Comparison of ENCODE assay signal across 10 cellular contexts in genomic region chr10:123136806-123137642, GRCh38. TPM values are rescaled to one million over a fixed set of nuclear protein-coding genes. Genes with fewer than 3 reads are reported as not detected.
DNase-seq lines count a peak whose midpoint lies in the region; ATAC-seq, FAIRE-seq and TF ChIP-seq lines count a peak whose summit lies in the region.
"Had no signal": no experiment of that assay in that cellular context is flagged by ENCODE, and none has a peak within 500 bp of the region (broad histone marks: within the 10 kb centered on the region; RNA-seq: fewer than 3 reads in every experiment).

No MANE protein-coding gene starts in this region.

- CTCF ChIA-PET in CD8-positive, alpha-beta memory T cell (lab: Charles Lee): interaction anchor here (0.8 to 1.3 kb wide), 2 partner anchors 12 to 113 kb away, joined by 4 read pairs; no protein-coding TSS in a partner anchor
- CTCF ChIA-PET in Calu3 (lab: Charles Lee): no interaction called here

- H3K9me3 Mint-ChIP-seq in CD8-positive, alpha-beta memory T cell: no peaks in the 10 kb centered on the region
- peaks cover 27% of the 10 kb centered on the region for H3K9me3 Mint-ChIP-seq in astrocyte (ENCODE audit: unreplicated experiment)
- H3K9me3 Mint-ChIP-seq in natural killer cell: no peaks in the 10 kb centered on the region
- H3K9me3 Mint-ChIP-seq in Calu3 (ENCODE audit: low read depth, unreplicated experiment): no peaks in the 10 kb centered on the region

- BruUV-seq in Calu3 (replicated peaks; lab: Mats Ljungman, UMichigan): no TSS peak

- POLR2A ChIA-PET in CD8-positive, alpha-beta memory T cell (lab: Charles Lee): no interaction called here

- H3K27ac ChIP-seq in CD8-positive, alpha-beta memory T cell (ENCODE audit: low read depth, low read length): peak overlapping the region; percentile 72
- H3K27ac ChIP-seq in HUES6 (ENCODE audit: low read depth, low read length) (no peak overlapping the region), astrocyte (ENCODE audit: low read depth, low read length) (no peak overlapping the region)

- H3K79me2 ChIP-seq in astrocyte (ENCODE audit: insufficient read depth, low read length): no peaks in the 10 kb centered on the region

- peak overlapping the region; percentile 62 for H3K4me2 ChIP-seq in astrocyte (ENCODE audit: low read length)

- H3K36me3 ChIP-seq in CD8-positive, alpha-beta memory T cell (ENCODE audit: insufficient read depth, low read length): no peaks in the 10 kb centered on the region
- H3K36me3 ChIP-seq in HUES6 (ENCODE audit: control insufficient read depth, insufficient read depth, low read length) (no peaks in the 10 kb centered on the region), astrocyte (ENCODE audit: insufficient read depth, low read length) (no peaks in the 10 kb centered on the region)

- peak overlapping the region; percentile 32 for H3K4me3 ChIP-seq in CD8-positive, alpha-beta memory T cell (ENCODE audit: low read length)
- H3K4me3 ChIP-seq in HUES6 (ENCODE audit: low read depth, low read length) (peak overlapping the region; percentile 59), astrocyte (ENCODE audit: insufficient read depth, low read depth, low read length) (no peak overlapping the region)

- H4K20me1 ChIP-seq in astrocyte (ENCODE audit: insufficient read depth, low read length): peaks cover 31% of the 10 kb centered on the region

- peak overlapping the region; percentile 52 for H2AFZ ChIP-seq in astrocyte (ENCODE audit: low read depth, low read length)

- H3K27me3 ChIP-seq in CD8-positive, alpha-beta memory T cell (ENCODE audit: insufficient read depth, low read length, poor library complexity, severe bottlenecking): peaks cover 80% of the 10 kb centered on the region
- H3K27me3 ChIP-seq in HUES6 (ENCODE audit: control insufficient read depth, insufficient read depth, low read length) (peaks cover 100% of the 10 kb centered on the region), astrocyte (ENCODE audit: insufficient read depth, low read length) (peaks cover 92% of the 10 kb centered on the region)

- no peak for FAIRE-seq in astrocyte (lab: Jason Lieb, UNC)
- FAIRE-seq: colon had no signal

- H3K4me1 Mint-ChIP-seq in CD8-positive, alpha-beta memory T cell: peaks cover 49 to 70% (median 49%) of the 10 kb centered on the region in 3 donors
- H3K4me1 Mint-ChIP-seq in astrocyte (ENCODE audit: low read depth, unreplicated experiment): peaks cover 7% of the 10 kb centered on the region
- peaks cover 20 to 28% of the 10 kb centered on the region in 2 donors for H3K4me1 Mint-ChIP-seq in natural killer cell
- peaks cover 12% of the 10 kb centered on the region for H3K4me1 Mint-ChIP-seq in Calu3 (ENCODE audit: low read depth, unreplicated experiment)

- peaks cover 57% of the 10 kb centered on the region for H3K4me1 ChIP-seq in CD8-positive, alpha-beta memory T cell (ENCODE audit: insufficient read depth, low read length)
- H3K4me1 ChIP-seq in HUES6 (ENCODE audit: control insufficient read depth, insufficient read depth, low read length) (peaks cover 32% of the 10 kb centered on the region), astrocyte (ENCODE audit: insufficient read depth, low read length) (no peaks in the 10 kb centered on the region)

- TF ChIP-seq CTCF in astrocyte (IDR thresholded peaks at IDR 0.05; ENCODE audit: insufficient read depth, low read depth, low read length) (no peak), natural killer cell (IDR thresholded peaks at IDR 0.05) (no peak), Calu3 (IDR thresholded peaks at IDR 0.05; ENCODE audit: unreplicated experiment) (no peak)

- peak in 1 of 5 donors; percentile 53 for DNase-seq in CD8-positive, alpha-beta memory T cell
- DNase-seq in astrocyte (ENCODE audit: low read depth) (no peak), natural killer cell (no peak), Calu3 (no peak), COLO829 (ENCODE audit: low spot score) (no peak), occipital lobe (lab: John Stamatoyannopoulos, UW) (no peak)
- DNase-seq: stimulated activated CD4-positive, alpha-beta T cell treated with anti-CD3 and anti-CD28 coated beads, Interleukin-12 subunit alpha, Interleukin-12 subunit beta, amount 100 ng/mL, for 4 hours had no signal

- no peaks in the 10 kb centered on the region for H3K9me3 ChIP-seq in CD8-positive, alpha-beta memory T cell (ENCODE audit: low read length)
- H3K9me3 ChIP-seq in HUES6 (ENCODE audit: control insufficient read depth, insufficient read depth, low read depth, low read length) (no peaks in the 10 kb centered on the region), astrocyte (ENCODE audit: insufficient read depth, low read depth, low read length) (peaks cover 4% of the 10 kb centered on the region)

- peak overlapping the region; percentile 9 to 89 (median 87) for H3K4me3 Mint-ChIP-seq in CD8-positive, alpha-beta memory T cell
- no peak overlapping the region for H3K4me3 Mint-ChIP-seq in astrocyte (ENCODE audit: unreplicated experiment)
- H3K4me3 Mint-ChIP-seq in natural killer cell: peak overlapping the region; percentile 77
- no peak overlapping the region for H3K4me3 Mint-ChIP-seq in Calu3 (ENCODE audit: low read depth, unreplicated experiment)

- H3K27me3 Mint-ChIP-seq in CD8-positive, alpha-beta memory T cell: peaks cover 74 to 82% of the 10 kb centered on the region in 2 donors
- H3K27me3 Mint-ChIP-seq in astrocyte (ENCODE audit: low read depth, unreplicated experiment) (peaks cover 78% of the 10 kb centered on the region), natural killer cell (ENCODE audit: low read depth in 2 of 2) (peaks cover 64 to 75% of the 10 kb centered on the region in 2 donors), Calu3 (ENCODE audit: unreplicated experiment) (peaks cover 18% of the 10 kb centered on the region)

- no peaks in the 10 kb centered on the region for H3K36me3 Mint-ChIP-seq in CD8-positive, alpha-beta memory T cell
- H3K36me3 Mint-ChIP-seq in astrocyte (ENCODE audit: low read depth, unreplicated experiment): peaks cover 6% of the 10 kb centered on the region
- H3K36me3 Mint-ChIP-seq in natural killer cell: no peaks in the 10 kb centered on the region
- H3K36me3 Mint-ChIP-seq in Calu3 (ENCODE audit: insufficient read depth, unreplicated experiment): peaks cover 17% of the 10 kb centered on the region

- intact Hi-C loops in natural killer cell (cut with micrococcal nuclease) (loop anchor here (10.0 kb wide), 1 partner anchor 828 kb away; no protein-coding TSS in a partner anchor), Calu3 (cut with micrococcal nuclease; ENCODE audit: unreplicated experiment) (loop anchor here (10.0 kb wide), 1 partner anchor 138 kb away; no protein-coding TSS in a partner anchor)

- H3K27ac Mint-ChIP-seq in CD8-positive, alpha-beta memory T cell: peak overlapping the region in 2 of 8 donors; percentile 27 to 88
- H3K27ac Mint-ChIP-seq in astrocyte (ENCODE audit: unreplicated experiment) (peak overlapping the region; percentile 87), natural killer cell (peak overlapping the region in 1 of 2 donors; percentile 31), Calu3 (ENCODE audit: unreplicated experiment) (no peak overlapping the region)

- no peak for ATAC-seq in natural killer cell
- ATAC-seq in GM18517 (IDR thresholded peaks at IDR 0.05; ENCODE audit: unreplicated experiment): no peak

- no peak overlapping the region for H3K9ac ChIP-seq in HUES6 (ENCODE audit: low read length)
- H3K9ac ChIP-seq in astrocyte (ENCODE audit: low read length): no peak overlapping the region

RNA-seq across cellular contexts. Expression of gene HMX3, which starts 1.3 kb away (rescaled TPM):
- not detected for total RNA-seq in CD8-positive, alpha-beta memory T cell
- polyA plus RNA-seq in CD8-positive, alpha-beta memory T cell: not detected
- total RNA-seq in astrocyte (not detected in 2 replicates), natural killer cell (under 1 TPM in 1 of 3 donors, not detected in 2; 0.33 TPM), Calu3 (2022) (not detected in 2 replicates), occipital lobe (not detected)

RNA-seq across cellular contexts. Expression of gene HMX2, which starts 10.9 kb away (rescaled TPM):
- total RNA-seq in CD8-positive, alpha-beta memory T cell: not detected
- not detected for polyA plus RNA-seq in CD8-positive, alpha-beta memory T cell
- total RNA-seq in astrocyte (not detected in 2 replicates), natural killer cell (not detected), Calu3 (2022) (not detected in 2 replicates), occipital lobe (not detected)

RNA-seq across cellular contexts. Expression of gene BUB3, which starts 17.2 kb away (rescaled TPM):
- total RNA-seq in CD8-positive, alpha-beta memory T cell: 100 to 1,000 TPM; 254 to 255 TPM
- 231 TPM for polyA plus RNA-seq in CD8-positive, alpha-beta memory T cell
- total RNA-seq in astrocyte (79.7 and 81.7 TPM in 2 replicates), natural killer cell (100 to 1,000 TPM; 122 to 145 (median 125) TPM), Calu3 (2022) (112 and 113 TPM in 2 replicates), occipital lobe (112 TPM)

Comparison
In these comparisons a context has a peak if more than half of its experiments do, and no peak if none do; other contexts are left out.
1. H3K4me3 Mint-ChIP-seq: peak in CD8-positive, alpha-beta memory T cell (7 of 7) and natural killer cell (single experiment); none in astrocyte (single experiment) and Calu3 (single experiment).